Comparison of ENCODE assay signal across 24 cellular contexts in the genomic region with DNA sequence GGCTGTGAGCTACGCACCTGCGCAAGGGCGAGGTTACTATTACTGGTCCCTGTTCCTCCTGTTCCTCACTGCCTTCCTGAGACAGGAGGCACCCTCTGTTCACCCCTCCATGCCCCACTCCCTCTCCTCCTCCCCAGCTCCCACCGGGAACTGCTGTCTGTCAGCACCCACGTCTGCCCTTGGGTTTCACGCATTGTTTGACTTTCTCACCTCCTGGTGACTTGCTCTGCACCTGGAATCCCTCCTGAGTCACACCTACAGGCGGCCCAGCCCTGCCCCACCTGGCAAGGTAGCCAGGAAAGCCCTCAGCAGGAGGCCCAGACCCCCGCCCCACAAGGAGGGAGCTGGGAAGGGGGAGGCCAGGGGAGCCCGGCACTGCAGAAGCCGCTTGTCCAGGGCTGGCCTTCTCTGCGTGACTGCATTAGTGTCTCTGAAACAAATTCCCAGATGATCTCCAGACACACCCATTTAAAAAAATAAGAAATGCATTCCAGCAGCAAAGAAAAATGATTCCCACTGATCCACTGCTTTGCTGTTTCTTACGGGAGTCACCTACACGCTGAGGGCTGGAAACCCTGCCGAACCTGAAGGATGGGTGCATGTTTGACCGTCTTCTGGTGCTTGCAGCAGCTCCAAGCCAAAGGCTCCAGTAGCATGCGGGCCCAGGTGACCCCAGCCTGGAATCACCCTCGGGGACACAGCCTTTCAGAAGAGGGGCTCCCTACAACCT.
DNase-seq lines count a peak whose midpoint lies in the region; ATAC-seq, FAIRE-seq and TF ChIP-seq lines count a peak whose summit lies in the region.
"Had no signal": no experiment of that assay in that cellular context is flagged by ENCODE, and none has a peak within 500 bp of the region (broad histone marks: within the 10 kb centered on the region; RNA-seq: fewer than 3 reads in every experiment).

No MANE protein-coding gene starts in this region.

- ATAC-seq in HG02571 (IDR thresholded peaks at IDR 0.05; ENCODE audit: unreplicated experiment), result no peak
- ATAC-seq: sciatic nerve had no signal

- H3K27ac ChIP-seq in mammary epithelial cell (ENCODE audit: insufficient read depth, low read depth, low read length) (no peak overlapping the region), kidney (ENCODE audit: low read depth in 2 of 2, low read length in 2 of 2) (no peak overlapping the region), smooth muscle cell (ENCODE audit: low read depth) (peak overlapping the region; percentile 47)
- H3K27ac ChIP-seq: 22Rv1, ovary, tibial nerve had no signal

- H3K27me3 ChIP-seq in mammary epithelial cell (ENCODE audit: insufficient read depth, low read length) (no peaks in the 10 kb centered on the region), smooth muscle cell (ENCODE audit: low read depth) (no peaks in the 10 kb centered on the region)
- H3K27me3 ChIP-seq: ovary had no signal

- H4K20me1 ChIP-seq in mammary epithelial cell (ENCODE audit: insufficient read depth, low read length) (no peaks in the 10 kb centered on the region), smooth muscle cell (ENCODE audit: low read depth) (no peaks in the 10 kb centered on the region)

- CTCF ChIA-PET in mammary epithelial cell (lab: Charles Lee; ENCODE audit: low non-redundant PET), result no interaction called here

- dilution Hi-C loops in mammary epithelial cell (cut with HindIII; ENCODE audit: low sequenced_read_pairs), result no loop called here

- no peak overlapping the region for H2AFZ ChIP-seq in mammary epithelial cell (ENCODE audit: low read depth, low read length)
- no peak overlapping the region for H2AFZ ChIP-seq in smooth muscle cell (ENCODE audit: low read depth)

- no peak overlapping the region for H3K4me2 ChIP-seq in mammary epithelial cell (ENCODE audit: insufficient read depth, low read depth, low read length)
- no peak overlapping the region for H3K4me2 ChIP-seq in smooth muscle cell

- H3K9ac ChIP-seq in mammary epithelial cell (ENCODE audit: insufficient read depth, low read length) (no peak overlapping the region), kidney (ENCODE audit: low read length in 2 of 2) (no peak overlapping the region), smooth muscle cell (ENCODE audit: low read depth) (no peak overlapping the region)

- no peaks in the 10 kb centered on the region for H3K36me3 ChIP-seq in mammary epithelial cell (ENCODE audit: insufficient read depth, low read length)
- peaks cover 0 to 5% of the 10 kb centered on the region in 2 donors for H3K36me3 ChIP-seq in kidney (ENCODE audit: control insufficient read depth in 1 of 2, insufficient read depth in 2 of 2, low read length in 2 of 2)
- H3K36me3 ChIP-seq in smooth muscle cell (ENCODE audit: low read depth), result no peaks in the 10 kb centered on the region
- H3K36me3 ChIP-seq: ovary, tibial nerve had no signal

- H3K4me3 ChIP-seq in mammary epithelial cell (replicated peaks in 1 of 3; ENCODE audit: insufficient read depth in 1 of 3, low read depth in 2 of 3, low read length in 3 of 3) (no peak overlapping the region), kidney (ENCODE audit: low read length in 2 of 2) (no peak overlapping the region), smooth muscle cell (no peak overlapping the region)
- H3K4me3 ChIP-seq: ovary, tibial nerve had no signal

- BruUV-seq in mammary epithelial cell (replicated peaks; lab: Mats Ljungman, UMichigan), result no TSS peak

- H3K79me2 ChIP-seq in mammary epithelial cell (ENCODE audit: insufficient read depth, low read length), result peaks cover 75% of the 10 kb centered on the region
- no peaks in the 10 kb centered on the region for H3K79me2 ChIP-seq in smooth muscle cell (ENCODE audit: low read depth)

- intact Hi-C loops in mammary epithelial cell (cut with micrococcal nuclease) (loop anchor here (1.0 kb wide), 1 partner anchor 63 kb away; no protein-coding TSS in a partner anchor), kidney (cut with DNase I) (no loop called here)

- no peaks in the 10 kb centered on the region for H3F3A ChIP-seq in smooth muscle cell (ENCODE audit: low read depth)

- H3K4me1 ChIP-seq in mammary epithelial cell (ENCODE audit: insufficient read depth, low read length) (peaks cover 58% of the 10 kb centered on the region), kidney (ENCODE audit: control insufficient read depth in 1 of 2, insufficient read depth in 1 of 2, low read depth in 1 of 2, low read length in 2 of 2) (peaks cover 19 to 22% of the 10 kb centered on the region in 2 donors), smooth muscle cell (ENCODE audit: low read depth) (peaks cover 11% of the 10 kb centered on the region)

- no peaks in the 10 kb centered on the region for H3K9me3 ChIP-seq in mammary epithelial cell (replicated peaks; ENCODE audit: insufficient read depth, low read length)
- H3K9me3 ChIP-seq in kidney (ENCODE audit: control insufficient read depth in 1 of 2, low read length in 2 of 2), result no peaks in the 10 kb centered on the region
- no peaks in the 10 kb centered on the region for H3K9me3 ChIP-seq in smooth muscle cell (replicated peaks; ENCODE audit: low read depth)
- H3K9me3 ChIP-seq: ovary, tibial nerve had no signal

- 73% methylated on average over 17 of the region's 17 CpGs for WGBS in mammary epithelial cell (ENCODE audit: low coverage, missing lambda C conversion rate)
- 77% methylated on average over 17 of the region's 17 CpGs for WGBS in smooth muscle cell (ENCODE audit: low lambda C conversion rate)

- TF ChIP-seq CTCF in mammary epithelial cell (conservative IDR thresholded peaks at IDR 0.05 in 1 of 2, IDR thresholded peaks at IDR 0.05 in 1 of 2; ENCODE audit: extremely low read depth in 1 of 2, insufficient read depth in 1 of 2, low read depth in 1 of 2, low read length in 2 of 2) (no peak), kidney (IDR thresholded peaks at IDR 0.05; ENCODE audit: borderline replicate concordance, extremely low read depth, insufficient read depth) (no peak), smooth muscle cell (IDR thresholded peaks at IDR 0.05; ENCODE audit: borderline replicate concordance, insufficient read depth, poor library complexity, severe bottlenecking) (no peak)

- in situ Hi-C loops in mammary epithelial cell (cut with MboI; ENCODE audit: low sequenced_read_pairs in 2 of 2), result loop anchor here (5.0 to 10.0 kb wide), 2 partner anchors 84 to 86 kb away; a partner anchor contains a TSS

- FAIRE-seq in kidney (lab: Jason Lieb, UNC), result no peak
- FAIRE-seq: G401.6, GM19239 had no signal

- peak; percentile 60 for DNase-seq in DMS53 (lab: John Stamatoyannopoulos, UW)
- DNase-seq in DMS53 treated with DMSO at 0.1 percent for 48 hours (lab: John Stamatoyannopoulos, UW; ENCODE audit: unreplicated experiment), result no peak
- DNase-seq in mammary epithelial cell, result peak; percentile 73
- peak; percentile 88 for DNase-seq in kidney
- no peak for DNase-seq in smooth muscle cell (lab: John Stamatoyannopoulos, UW; ENCODE audit: unreplicated experiment)
- no peak for DNase-seq in NCI-H187 (lab: John Stamatoyannopoulos, UW)
- DNase-seq in SW480 (ENCODE audit: low spot score), result no peak
- DNase-seq: activated naive CD4-positive, alpha-beta T cell; activated T-cell treated with anti-CD3 and anti-CD28 coated beads for 4 hours; amniotic stem cell; glutamatergic neuron; NCI-H187 treated with DMSO at 0.1 percent for 48 hours; NCI-H524 treated with DMSO at 0.1 percent for 48 hours; ovary; SHP77 treated with DMSO at 0.1 percent for 48 hours; stimulated activated CD4-positive, alpha-beta T cell treated with anti-CD3 and anti-CD28 coated beads, Interleukin-1b, Interleukin-23, amount 100 ng/mL, for 48 hours; stimulated activated naive CD4-positive, alpha-beta T cell; T-helper 1 cell had no signal

Comparison
In these comparisons a context has a peak if more than half of its experiments do, and no peak if none do; other contexts are left out.
1. DNase-seq: peak in DMS53 (single experiment), mammary epithelial cell (single experiment) and kidney (single experiment); none in DMS53 treated with DMSO at 0.1 percent for 48 hours (single experiment), smooth muscle cell (single experiment), NCI-H187 (0 of 2) and SW480 (single experiment).